21 cellular contexts compared by ENCODE assay signal in genomic region chr19:6055013-6055795, GRCh38. TPM values are rescaled to one million over a fixed set of nuclear protein-coding genes. Genes with fewer than 3 reads are reported as not detected.
DNase-seq lines count a peak whose midpoint lies in the region; TF ChIP-seq lines count a peak whose summit lies in the region.
"Had no signal": no experiment of that assay in that cellular context is flagged by ENCODE, and none has a peak within 500 bp of the region (broad histone marks: within the 10 kb centered on the region; RNA-seq: fewer than 3 reads in every experiment).

No MANE protein-coding gene starts in this region.

- CTCF ChIA-PET in activated CD4-positive, alpha-beta memory T cell treated with anti-CD3 and anti-CD28 coated beads, Interleukin-2, amount 10 ng/mL, durations not matched to agents 7 days and 5 days (lab: Charles Lee): interaction anchor here (0.6 kb wide), 1 partner anchor 23 kb away, joined by 3 read pairs; no protein-coding TSS in a partner anchor

- H3K4me1 Mint-ChIP-seq in activated CD4-positive, alpha-beta memory T cell treated with anti-CD3 and anti-CD28 coated beads, Interleukin-2, amount 10 ng/mL, durations not matched to agents 7 days and 5 days: peaks cover 19% of the 10 kb centered on the region

- H3K36me3 ChIP-seq in colonic mucosa: no peaks in the 10 kb centered on the region
- no peaks in the 10 kb centered on the region for H3K36me3 ChIP-seq in mucosa of rectum (ENCODE audit: control insufficient read depth in 2 of 2, insufficient read depth in 2 of 2, low read length in 2 of 2)
- no peaks in the 10 kb centered on the region for H3K36me3 ChIP-seq in tibial artery

- no peaks in the 10 kb centered on the region for H3K27me3 ChIP-seq in colonic mucosa
- no peaks in the 10 kb centered on the region for H3K27me3 ChIP-seq in mucosa of rectum (ENCODE audit: control insufficient read depth in 2 of 2, insufficient read depth in 2 of 2, low read length in 2 of 2)
- H3K27me3 ChIP-seq in tibial artery: no peaks in the 10 kb centered on the region
- H3K27me3 ChIP-seq: body of pancreas had no signal

- H3K4me3 ChIP-seq in colonic mucosa (no peak overlapping the region), mucosa of rectum (ENCODE audit: low read length in 2 of 2) (no peak overlapping the region), tibial artery (no peak overlapping the region)
- H3K4me3 ChIP-seq: body of pancreas, GM12878, K562 had no signal

- H3K27ac Mint-ChIP-seq in activated CD4-positive, alpha-beta memory T cell treated with anti-CD3 and anti-CD28 coated beads, Interleukin-2, amount 10 ng/mL, durations not matched to agents 7 days and 5 days: no peak overlapping the region
- H3K27ac Mint-ChIP-seq: activated naive CD8-positive, alpha-beta T cell; endodermal cell; mesothelial cell of epicardium; nephron progenitor cell had no signal

- intact Hi-C loops in colonic mucosa (cut with DNase I) (loop anchor here (5.0 kb wide), 2 partner anchors 37 to 57 kb away; partner anchors contain the start of gene RFX2), tibial artery (cut with DNase I; ENCODE audit: low total_unique reads) (loop anchor here (5.0 kb wide), 1 partner anchor 52 kb away; no protein-coding TSS in a partner anchor)

- H3K9me3 Mint-ChIP-seq in activated CD4-positive, alpha-beta memory T cell treated with anti-CD3 and anti-CD28 coated beads, Interleukin-2, amount 10 ng/mL, durations not matched to agents 7 days and 5 days: no peaks in the 10 kb centered on the region

- H3K36me3 Mint-ChIP-seq in activated CD4-positive, alpha-beta memory T cell treated with anti-CD3 and anti-CD28 coated beads, Interleukin-2, amount 10 ng/mL, durations not matched to agents 7 days and 5 days (ENCODE audit: low read depth): no peaks in the 10 kb centered on the region
- H3K36me3 Mint-ChIP-seq: activated naive CD8-positive, alpha-beta T cell; mesothelial cell of epicardium had no signal

- H3K9ac ChIP-seq in colonic mucosa (ENCODE audit: low read depth in 2 of 2, low read length in 2 of 2): no peak overlapping the region
- no peak overlapping the region for H3K9ac ChIP-seq in mucosa of rectum (ENCODE audit: low read depth in 1 of 2, low read length in 2 of 2)
- H3K9ac ChIP-seq: parathyroid adenoma had no signal

- TF ChIP-seq CTCF in colonic mucosa (IDR thresholded peaks at IDR 0.05) (no peak), tibial artery (IDR thresholded peaks at IDR 0.05) (no peak)

- DNase-seq in activated CD8-positive, alpha-beta memory T cell treated with anti-CD3 and anti-CD28 coated beads, Interleukin-2, amount 50 U/mL, for 48 hours: peak; percentile 20
- no peak for DNase-seq in activated CD8-positive, alpha-beta memory T cell treated with anti-CD3 and anti-CD28 coated beads for 24 hours
- DNase-seq in colonic mucosa: peak; percentile 9
- peak in 1 of 2 donors; percentile 39 for DNase-seq in tibial artery
- no peak for DNase-seq in activated CD4-positive, alpha-beta memory T cell treated with anti-CD3 and anti-CD28 coated beads, Interleukin-2, amount 10 ng/mL, durations not matched to agents 7 days and 5 days
- DNase-seq in KG1 (lab: John Stamatoyannopoulos, UW): no peak
- no peak for DNase-seq in NCI-H1092 treated with DMSO at 0.1 percent for 48 hours (lab: John Stamatoyannopoulos, UW)
- DNase-seq: body of pancreas, DMS79, endodermal cell, left cardiac atrium, NCI-H187 treated with DMSO at 0.1 percent for 48 hours, NCI-H748 treated with DMSO at 0.1 percent for 48 hours, nephron progenitor cell, T1000 had no signal

- H3K4me3 Mint-ChIP-seq in activated CD4-positive, alpha-beta memory T cell treated with anti-CD3 and anti-CD28 coated beads, Interleukin-2, amount 10 ng/mL, durations not matched to agents 7 days and 5 days: no peak overlapping the region
- H3K4me3 Mint-ChIP-seq: activated naive CD8-positive, alpha-beta T cell; endodermal cell; mesothelial cell of epicardium; nephron progenitor cell had no signal

- POLR2A ChIA-PET in activated CD4-positive, alpha-beta memory T cell treated with anti-CD3 and anti-CD28 coated beads, Interleukin-2, amount 10 ng/mL, durations not matched to agents 7 days and 5 days (lab: Charles Lee): no interaction called here

- peaks cover 6% of the 10 kb centered on the region for H3K27me3 Mint-ChIP-seq in activated CD4-positive, alpha-beta memory T cell treated with anti-CD3 and anti-CD28 coated beads, Interleukin-2, amount 10 ng/mL, durations not matched to agents 7 days and 5 days
- H3K27me3 Mint-ChIP-seq: activated naive CD8-positive, alpha-beta T cell had no signal

- no peak overlapping the region for H3K27ac ChIP-seq in colonic mucosa
- peak overlapping the region; percentile 87 to 93 for H3K27ac ChIP-seq in mucosa of rectum (ENCODE audit: low read depth in 2 of 2, low read length in 2 of 2)
- peak overlapping the region; percentile 83 to 96 for H3K27ac ChIP-seq in tibial artery
- H3K27ac ChIP-seq: parathyroid adenoma had no signal

- H3K4me1 ChIP-seq in colonic mucosa (peaks cover 12% of the 10 kb centered on the region), mucosa of rectum (ENCODE audit: control insufficient read depth in 2 of 2, insufficient read depth in 2 of 2, low read length in 2 of 2) (peaks cover 26 to 31% of the 10 kb centered on the region in 2 donors), tibial artery (peaks cover 6 to 45% (median 32%) of the 10 kb centered on the region in 4 donors)

- no peaks in the 10 kb centered on the region for H3K9me3 ChIP-seq in colonic mucosa
- no peaks in the 10 kb centered on the region for H3K9me3 ChIP-seq in mucosa of rectum (ENCODE audit: control insufficient read depth in 2 of 2, low read length in 2 of 2)
- no peaks in the 10 kb centered on the region for H3K9me3 ChIP-seq in tibial artery
- H3K9me3 ChIP-seq: body of pancreas had no signal

RNA-seq across cellular contexts. Expression of gene RFX2, which starts 55.1 kb away (rescaled TPM):
- 1 to 10 TPM; 6.2 to 7.3 TPM for total RNA-seq in colonic mucosa
- total RNA-seq in activated CD4-positive, alpha-beta memory T cell treated with anti-CD3 and anti-CD28 coated beads, Interleukin-2, amount 10 ng/mL, durations not matched to agents 7 days and 5 days: 10 to 100 TPM in 1 of 2 experiments, 1 to 10 TPM in 1; 9.0 to 10.4 TPM

Comparison
In these comparisons a context has a peak if more than half of its experiments do, and no peak if none do; other contexts are left out.
1. DNase-seq: peak in activated CD8-positive, alpha-beta memory T cell treated with anti-CD3 and anti-CD28 coated beads, Interleukin-2, amount 50 U/mL, for 48 hours (single experiment) and colonic mucosa (single experiment); none in activated CD8-positive, alpha-beta memory T cell treated with anti-CD3 and anti-CD28 coated beads for 24 hours (single experiment), activated CD4-positive, alpha-beta memory T cell treated with anti-CD3 and anti-CD28 coated beads, Interleukin-2, amount 10 ng/mL, durations not matched to agents 7 days and 5 days (single experiment), KG1 (single experiment) and NCI-H1092 treated with DMSO at 0.1 percent for 48 hours (single experiment).